11 cellular contexts compared by ENCODE assay signal in genomic region chrX:108740299-108740774, GRCh38. TPM values are rescaled to one million over a fixed set of nuclear protein-coding genes. Genes with fewer than 3 reads are reported as not detected.
"Had no signal": no experiment of that assay in that cellular context is flagged by ENCODE, and none has a peak within 500 bp of the region (broad histone marks: within the 10 kb centered on the region; RNA-seq: fewer than 3 reads in every experiment).

No MANE protein-coding gene starts in this region.

- H3K4me3 Mint-ChIP-seq: GM23338, H9, HFFc6 had no signal

- H3K9ac ChIP-seq: GM23248 had no signal

- FAIRE-seq: H1, H54 had no signal

- H3K4me3 ChIP-seq: GM23248, GM23338, HAP-1 had no signal

- H2AFZ ChIP-seq: GM23248, GM23338 had no signal

- H3K9me3 Mint-ChIP-seq: HFFc6 had no signal

- H3K36me3 ChIP-seq: HAP-1 had no signal

- DNase-seq: GM23248, GOT3, H7, H9, HCEC 1CT, HFFc6 had no signal

- H3K27ac ChIP-seq: GM23248 had no signal

- H3K9me3 ChIP-seq: HAP-1 had no signal

- ATAC-seq: GM23338, HCT116 had no signal

- H3K4me2 ChIP-seq: GM23338 had no signal

- H3K4me1 ChIP-seq: HAP-1 had no signal

- H3K27ac Mint-ChIP-seq: GM23338, HFFc6 had no signal

RNA-seq across cellular contexts. Expression of gene IRS4, which starts 4.0 kb away (rescaled TPM):
- total RNA-seq: GM23248, HFFc6 had no signal
- polyA plus RNA-seq: GM23248 had no signal
